ENCODE assay signal across 8 cellular contexts in genomic region chr17:36546418-36547093, GRCh38. TPM values are rescaled to one million over a fixed set of nuclear protein-coding genes. Genes with fewer than 3 reads are reported as not detected.
DNase-seq lines count a peak whose midpoint lies in the region; ATAC-seq, FAIRE-seq and TF ChIP-seq lines count a peak whose summit lies in the region.

No MANE protein-coding gene starts in this region.

- no peaks in the 10 kb centered on the region for H3K27me3 ChIP-seq in OCI-LY3 (ENCODE audit: low read depth, low read length)
- no peaks in the 10 kb centered on the region for H3K27me3 ChIP-seq in endocrine pancreas (ENCODE audit: control insufficient read depth, insufficient read depth, low read length)
- no peaks in the 10 kb centered on the region for H3K27me3 ChIP-seq in pancreas

- H2AFZ ChIP-seq in OCI-LY3 (ENCODE audit: low read depth, low read length) = no peak overlapping the region

- H4K20me1 ChIP-seq in OCI-LY3 (ENCODE audit: insufficient read depth, low read length) = peaks cover 52% of the 10 kb centered on the region

- intact Hi-C loops in pancreas (cut with DNase I) = no loop called here

- H3K27ac ChIP-seq in OCI-LY3 (ENCODE audit: low read length) = peak overlapping the region; percentile 82
- H3K27ac ChIP-seq in pancreas = peak overlapping the region in 3 of 4 donors; percentile 99

- 6 to 7% methylated on average over 7 of the region's 7 CpGs for WGBS in pancreas, 2 donors

- peak overlapping the region; percentile 92 for H3K4me2 ChIP-seq in OCI-LY3 (ENCODE audit: low read length)

- in situ Hi-C loops in KBM-7 (cut with MboI; ENCODE audit: low pct_unique_long_range_greater_than_20kb, low sequenced_read_pairs) = no loop called here

- TF ChIP-seq CTCF in OCI-LY3 (IDR thresholded peaks at IDR 0.05; ENCODE audit: low read depth, low read length) (no peak), pancreas (IDR thresholded peaks at IDR 0.05) (no peak), D721Med (IDR thresholded peaks at IDR 0.05; ENCODE audit: insufficient read depth, missing control alignments) (no peak)

- H3K4me1 ChIP-seq in OCI-LY3 (ENCODE audit: low read length) = peaks cover 37% of the 10 kb centered on the region
- peaks cover 22% of the 10 kb centered on the region for H3K4me1 ChIP-seq in endocrine pancreas (ENCODE audit: control insufficient read depth, insufficient read depth, low read length)
- H3K4me1 ChIP-seq in pancreas = peaks cover 20 to 48% (median 29%) of the 10 kb centered on the region in 3 donors

- H3K36me3 ChIP-seq in OCI-LY3 (replicated peaks; ENCODE audit: low read depth, low read length) = peaks cover 18% of the 10 kb centered on the region
- H3K36me3 ChIP-seq in endocrine pancreas (ENCODE audit: control insufficient read depth, insufficient read depth, low read length) = no peaks in the 10 kb centered on the region
- no peaks in the 10 kb centered on the region for H3K36me3 ChIP-seq in pancreas

- no peak for ATAC-seq in pancreas

- H3K4me3 ChIP-seq in OCI-LY3 (ENCODE audit: low read length) (peak overlapping the region; percentile 93), endocrine pancreas (ENCODE audit: control insufficient read depth, insufficient read depth, low read length) (peak overlapping the region; percentile 98), pancreas (peak overlapping the region; percentile 68 to 97 (median 95))

- H3K9ac ChIP-seq in OCI-LY3 (ENCODE audit: low read length) (peak overlapping the region; percentile 88), endocrine pancreas (ENCODE audit: control insufficient read depth, insufficient read depth, low read length) (peak overlapping the region; percentile 83)

- DNase-seq in EH (ENCODE audit: low read depth) (peak; percentile 23), pancreas (no peak), D721Med (ENCODE audit: insufficient read length, low spot score) (no peak), NCI-H1105 treated with DMSO at 0.1 percent for 48 hours (lab: John Stamatoyannopoulos, UW) (no peak), KBM-7 (no peak)
- DNase-seq in central memory CD4-positive, alpha-beta T cell = no peak

- peaks cover 79% of the 10 kb centered on the region for H3K79me2 ChIP-seq in OCI-LY3 (ENCODE audit: low read length)

- FAIRE-seq in pancreas (lab: Jason Lieb, UNC) (no peak), D721Med (lab: Jason Lieb, UNC) (no peak)

- H3K9me3 ChIP-seq in OCI-LY3 (ENCODE audit: insufficient read depth, low read length) (no peaks in the 10 kb centered on the region), endocrine pancreas (ENCODE audit: control insufficient read depth, low read length) (no peaks in the 10 kb centered on the region), pancreas (no peaks in the 10 kb centered on the region)

RNA-seq across cellular contexts. Expression of gene GGNBP2, which starts 1.8 kb away (rescaled TPM):
- 10 to 100 TPM; 27.3 to 41.5 (median 36.7) TPM for total RNA-seq in pancreas
- polyA plus RNA-seq in pancreas = 10 to 100 TPM; 28.4 to 41.8 TPM

RNA-seq across cellular contexts. Expression of gene PIGW, which starts 11.8 kb away (rescaled TPM):
- 1 to 10 TPM; 1.1 to 3.7 (median 2.9) TPM for total RNA-seq in pancreas
- 1 to 10 TPM; 2.4 to 3.9 TPM for polyA plus RNA-seq in pancreas

RNA-seq across cellular contexts. Expression of gene MYO19, which starts 11.9 kb away (rescaled TPM):
- 10 to 100 TPM; 16.4 to 31.9 (median 25.9) TPM for total RNA-seq in pancreas
- polyA plus RNA-seq in pancreas = 10 to 100 TPM; 31.1 to 46.4 TPM

RNA-seq across cellular contexts. Expression of gene DHRS11, which starts 45.1 kb away (rescaled TPM):
- 1 to 10 TPM; 6.5 to 9.1 (median 7.6) TPM for total RNA-seq in pancreas
- polyA plus RNA-seq in pancreas = 10 to 100 TPM; 14.7 to 15.4 TPM

RNA-seq across cellular contexts. Expression of gene MRM1, which starts 54.8 kb away (rescaled TPM):
- 1 to 10 TPM; 2.5 to 5.0 (median 4.4) TPM for total RNA-seq in pancreas
- 1 to 10 TPM; 5.0 to 7.5 TPM for polyA plus RNA-seq in pancreas
